Comparison of ENCODE assay signal across 16 cellular contexts in the genomic region with DNA sequence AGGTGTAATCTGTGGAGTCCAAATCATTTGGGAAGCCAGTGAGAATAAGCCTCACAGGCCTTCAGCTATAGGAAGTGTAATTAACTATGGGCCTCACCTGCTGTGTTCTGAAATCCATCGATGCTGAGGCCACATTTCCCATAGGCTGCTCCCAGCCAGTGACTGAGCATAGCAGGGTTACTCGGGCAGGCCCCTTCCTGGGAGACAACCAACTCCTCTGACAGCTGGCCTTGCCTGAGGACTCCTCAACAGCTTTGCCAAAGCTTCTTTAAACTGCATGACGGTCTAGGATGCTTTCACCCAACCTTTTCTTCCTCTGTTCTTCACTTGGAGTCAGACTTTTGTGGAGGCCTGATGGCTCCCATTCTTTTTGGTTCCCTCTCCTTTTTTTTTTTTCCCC.
"Had no signal": no experiment of that assay in that cellular context is flagged by ENCODE, and none has a peak within 500 bp of the region (broad histone marks: within the 10 kb centered on the region; RNA-seq: fewer than 3 reads in every experiment).

No MANE protein-coding gene starts in this region.

- H3K4me1 ChIP-seq: tibial nerve, vagina had no signal

- H3K4me3 ChIP-seq: tibial nerve, vagina had no signal

- H3K36me3 ChIP-seq: tibial nerve, vagina had no signal

- H3K27ac Mint-ChIP-seq: dendritic cell treated with granulocyte-macrophage colony-stimulating factor and Interleukin-4, amounts not matched to agents 40 ng/mL and 50 ng/mL, for 4 days; effector memory CD8-positive, alpha-beta T cell; nephron; T-helper 2 cell treated with Interferon-gamma antibody and Interleukin-4, amounts not matched to agents 5 μg/mL and 100 μg/mL, for 36 hours had no signal

- H3K9me3 Mint-ChIP-seq: activated T-cell treated with anti-CD3 and anti-CD28 coated beads, Interleukin-2, amount 50 U/mL, for 24 hours; dendritic cell treated with granulocyte-macrophage colony-stimulating factor and Interleukin-4, amounts not matched to agents 40 ng/mL and 50 ng/mL, for 4 days; effector memory CD8-positive, alpha-beta T cell; nephron; stimulated activated memory B cell treated with anti-CD40 and anti-IgM and Interleukin-4, amounts not matched to agents 10 μg/mL and 1 μg/mL and 100 μg/mL, for 72 hours; T-helper 2 cell treated with Interferon-gamma antibody and Interleukin-4, amounts not matched to agents 5 μg/mL and 100 μg/mL, for 36 hours had no signal

- H3K9me3 ChIP-seq: tibial nerve, vagina had no signal

- H3K4me1 Mint-ChIP-seq: nephron had no signal

- H3K27ac ChIP-seq: tibial nerve, vagina had no signal

- H3K4me3 Mint-ChIP-seq: activated T-cell treated with anti-CD3 and anti-CD28 coated beads, Interleukin-2, amount 50 U/mL, for 24 hours; dendritic cell treated with granulocyte-macrophage colony-stimulating factor and Interleukin-4, amounts not matched to agents 40 ng/mL and 50 ng/mL, for 4 days; effector memory CD8-positive, alpha-beta T cell; nephron; stimulated activated memory B cell treated with anti-CD40 and anti-IgM and Interleukin-4, amounts not matched to agents 10 μg/mL and 1 μg/mL and 100 μg/mL, for 72 hours; T-helper 2 cell treated with Interferon-gamma antibody and Interleukin-4, amounts not matched to agents 5 μg/mL and 100 μg/mL, for 36 hours had no signal

- DNase-seq: activated CD4-positive, alpha-beta T cell treated with anti-CD3 and anti-CD28 coated beads, Interleukin-2, amount 50 U/mL, for 1 hour; activated gamma-delta T cell treated with Interleukin-2 at 50 U/mL for 16 hours; activated T-cell treated with anti-CD3 and anti-CD28 coated beads, Interleukin-2, amount 50 U/mL, for 24 hours; effector memory CD8-positive, alpha-beta T cell; foreskin melanocyte; kidney glomerular epithelial cell; nucleus accumbens; posterior cingulate gyrus; retina; stimulated activated CD4-positive, alpha-beta T cell treated with anti-CD3 and anti-CD28 coated beads, Interleukin-12 subunit alpha, Interleukin-12 subunit beta, amount 100 ng/mL, for 4 hours had no signal

- ATAC-seq: effector memory CD8-positive, alpha-beta T cell had no signal

- H3K36me3 Mint-ChIP-seq: stimulated activated memory B cell treated with anti-CD40 and anti-IgM and Interleukin-4, amounts not matched to agents 10 μg/mL and 1 μg/mL and 100 μg/mL, for 72 hours had no signal

- H3K27me3 ChIP-seq: tibial nerve, vagina had no signal

- H3K27me3 Mint-ChIP-seq: activated T-cell treated with anti-CD3 and anti-CD28 coated beads, Interleukin-2, amount 50 U/mL, for 24 hours; effector memory CD8-positive, alpha-beta T cell; stimulated activated memory B cell treated with anti-CD40 and anti-IgM and Interleukin-4, amounts not matched to agents 10 μg/mL and 1 μg/mL and 100 μg/mL, for 72 hours had no signal
